Comparison of ENCODE assay signal across 8 cellular contexts in the genomic region with DNA sequence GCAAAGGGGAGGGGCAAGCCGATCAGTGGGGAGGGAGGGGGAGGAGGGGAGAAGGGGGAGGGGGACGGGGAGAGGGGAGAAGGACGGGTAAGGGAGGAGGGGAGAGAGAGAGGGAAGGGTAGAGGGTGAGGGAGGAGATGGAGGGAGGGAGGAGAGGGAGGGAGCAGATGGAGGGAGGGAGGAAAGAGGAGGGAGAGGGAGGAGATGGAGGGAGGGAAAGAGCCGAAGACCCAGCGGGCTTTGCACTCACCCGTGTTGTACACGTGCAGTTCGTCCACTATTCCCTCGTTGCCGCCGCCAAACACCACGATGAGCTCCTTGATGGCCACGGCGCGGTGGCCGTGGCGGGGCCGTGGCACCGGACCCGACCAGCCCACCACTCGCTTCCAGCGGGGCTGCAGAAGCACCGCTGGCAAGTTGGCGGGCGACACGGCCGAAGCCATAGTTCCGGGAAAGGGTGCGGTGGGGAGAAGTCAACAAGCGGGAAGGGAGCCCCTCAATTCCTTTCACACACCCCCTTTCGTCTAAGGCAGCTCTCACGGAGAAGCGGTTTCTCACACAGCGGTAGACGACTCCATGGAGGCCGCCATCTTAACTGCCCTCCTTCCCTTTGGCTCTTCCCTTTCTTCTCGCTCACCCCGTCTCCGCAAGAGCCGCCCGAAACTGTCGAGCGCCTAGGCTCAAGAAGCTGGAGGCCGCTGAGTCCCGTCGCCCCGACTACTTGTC. TPM values are rescaled to one million over a fixed set of nuclear protein-coding genes. Genes with fewer than 3 reads are reported as not detected.
DNase-seq lines count a peak whose midpoint lies in the region; ATAC-seq and FAIRE-seq lines count a peak whose summit lies in the region.

No MANE protein-coding gene starts in this region.

- peak; percentile 17 for ATAC-seq in Right ventricle myocardium inferior
- ATAC-seq in HG03520 (IDR thresholded peaks at IDR 0.05; ENCODE audit: unreplicated experiment), result peak; percentile 0
- ATAC-seq in central memory CD8-positive, alpha-beta T cell (replicated peaks; ENCODE audit: extremely low read depth, poor library complexity, severe bottlenecking), result peak; percentile 5
- ATAC-seq in HG02884 (IDR thresholded peaks at IDR 0.05; ENCODE audit: unreplicated experiment), result no peak

- intact Hi-C loops in Right ventricle myocardium inferior (cut with DNase I) (loop anchor here (10.0 kb wide), 2 partner anchors 404 to 774 kb away; a partner anchor contains a TSS), cardiac septum (cut with DNase I) (loop anchor here (2.0 to 10.0 kb wide), 2 partner anchors 36 to 404 kb away; a partner anchor contains a TSS)

- H3K9me3 Mint-ChIP-seq in central memory CD8-positive, alpha-beta T cell, result no peaks in the 10 kb centered on the region

- H3K27ac Mint-ChIP-seq in central memory CD8-positive, alpha-beta T cell (ENCODE audit: low read depth), result peak overlapping the region; percentile 99

- peaks cover 42% of the 10 kb centered on the region for H3K4me1 Mint-ChIP-seq in central memory CD8-positive, alpha-beta T cell

- H3K4me3 Mint-ChIP-seq in central memory CD8-positive, alpha-beta T cell, result peak overlapping the region; percentile 99

- H3K27me3 Mint-ChIP-seq in central memory CD8-positive, alpha-beta T cell, result no peaks in the 10 kb centered on the region

- DNase-seq in Right ventricle myocardium inferior (ENCODE audit: missing footprints), result peak; percentile 71
- no peak for DNase-seq in cardiac septum (ENCODE audit: low spot score)
- peak; percentile 37 for DNase-seq in RCC 7860 (ENCODE audit: low spot score)
- DNase-seq in central memory CD8-positive, alpha-beta T cell (ENCODE audit: low spot score in 2 of 2), result no peak
- DNase-seq in kidney tubule cell (ENCODE audit: low spot score), result peak; percentile 54
- DNase-seq in stimulated activated naive CD4-positive, alpha-beta T cell treated with Interleukin-2 at 50 U/mL for 16 hours (lab: John Stamatoyannopoulos, UW), result peak; percentile 33

- H3K36me3 Mint-ChIP-seq in central memory CD8-positive, alpha-beta T cell (ENCODE audit: insufficient read depth), result peaks cover 15% of the 10 kb centered on the region

- FAIRE-seq in RCC 7860 (lab: Jason Lieb, UNC), result no peak

RNA-seq across cellular contexts. Expression of a gene that starts 1.1 kb away (rescaled TPM):
- total RNA-seq in Right ventricle myocardium inferior (25.4 TPM), cardiac septum (39.5 TPM)

RNA-seq across cellular contexts. Expression of a gene that starts 2.0 kb away (rescaled TPM):
- 6.9 TPM for total RNA-seq in Right ventricle myocardium inferior
- 10.6 TPM for total RNA-seq in cardiac septum

RNA-seq across cellular contexts. Expression of a gene that starts 26.1 kb away (rescaled TPM):
- total RNA-seq in Right ventricle myocardium inferior (8.8 TPM), cardiac septum (8.6 TPM)

RNA-seq across cellular contexts. Expression of a gene that starts 35.7 kb away (rescaled TPM):
- total RNA-seq in Right ventricle myocardium inferior (80.6 TPM), cardiac septum (87.2 TPM)

RNA-seq across cellular contexts. Expression of a gene that starts 44.5 kb away (rescaled TPM):
- total RNA-seq in Right ventricle myocardium inferior, result 9.7 TPM
- 22.9 TPM for total RNA-seq in cardiac septum

Comparison
In these comparisons a context has a peak if more than half of its experiments do, and no peak if none do; other contexts are left out.
1. DNase-seq: peak in Right ventricle myocardium inferior (single experiment), RCC 7860 (single experiment), kidney tubule cell (single experiment) and stimulated activated naive CD4-positive, alpha-beta T cell treated with Interleukin-2 at 50 U/mL for 16 hours (single experiment); none in cardiac septum (single experiment) and central memory CD8-positive, alpha-beta T cell (0 of 2).